In genomic region chr6:4727671-4728435, GRCh38 we compare ENCODE assay signal across 1 cellular context.
TF ChIP-seq lines count a peak whose summit lies in the region.

No MANE protein-coding gene starts in this region.

TF ChIP-seq in H1, 55 proteins besides CTCF, POLR2A, EP300 and RAD21 (continued from another document):
- TF ChIP-seq ATF2 (IDR thresholded peaks at IDR 0.05; ENCODE audit: low read length), result no peak
- no peak for TF ChIP-seq CEBPB (IDR thresholded peaks at IDR 0.05; ENCODE audit: low read depth, low read length)
- TF ChIP-seq RFX5 (IDR thresholded peaks at IDR 0.05; ENCODE audit: borderline replicate concordance, low read depth, low read length), result no peak
